Comparison of ENCODE assay signal across 8 cellular contexts in genomic region chr9:109110326-109111014, GRCh38. TPM values are rescaled to one million over a fixed set of nuclear protein-coding genes. Genes with fewer than 3 reads are reported as not detected.
DNase-seq lines count a peak whose midpoint lies in the region; ATAC-seq, FAIRE-seq and TF ChIP-seq lines count a peak whose summit lies in the region.

No MANE protein-coding gene starts in this region.

- peaks cover 21% of the 10 kb centered on the region for H3K36me3 Mint-ChIP-seq in stimulated activated effector memory CD8-positive, alpha-beta T cell treated with anti-CD3 and anti-CD28 coated beads, Interleukin-12 subunit alpha, Interleukin-12 subunit beta, amount 100 ng/mL, for 72 hours

- no peak for FAIRE-seq in small intestine (lab: Jason Lieb, UNC)

- no peaks in the 10 kb centered on the region for H3K9me3 Mint-ChIP-seq in stimulated activated effector memory CD8-positive, alpha-beta T cell treated with anti-CD3 and anti-CD28 coated beads, Interleukin-12 subunit alpha, Interleukin-12 subunit beta, amount 100 ng/mL, for 72 hours

- H3K9me3 ChIP-seq in SJSA1 (replicated peaks) (no peaks in the 10 kb centered on the region), small intestine (ENCODE audit: control insufficient read depth, low read depth) (no peaks in the 10 kb centered on the region)

- TF ChIP-seq CTCF in fibroblast of pulmonary artery (IDR thresholded peaks at IDR 0.05; ENCODE audit: low read length, missing control alignments) = no peak

- peak overlapping the region; percentile 23 for H3K4me3 Mint-ChIP-seq in stimulated activated effector memory CD8-positive, alpha-beta T cell treated with anti-CD3 and anti-CD28 coated beads, Interleukin-12 subunit alpha, Interleukin-12 subunit beta, amount 100 ng/mL, for 72 hours

- WGBS in small intestine, 3 donors = 39 to 54% (median 44%) methylated on average over 5 of the region's 5 CpGs

- H3K27me3 ChIP-seq in SJSA1 (replicated peaks) = no peaks in the 10 kb centered on the region
- H3K27me3 ChIP-seq in small intestine (ENCODE audit: control insufficient read depth in 2 of 2, insufficient read depth in 2 of 2, low read length in 2 of 2) = no peaks in the 10 kb centered on the region

- H3K4me1 Mint-ChIP-seq in stimulated activated effector memory CD8-positive, alpha-beta T cell treated with anti-CD3 and anti-CD28 coated beads, Interleukin-12 subunit alpha, Interleukin-12 subunit beta, amount 100 ng/mL, for 72 hours = peaks cover 50% of the 10 kb centered on the region

- peaks cover 7% of the 10 kb centered on the region for H3K36me3 ChIP-seq in SJSA1
- no peaks in the 10 kb centered on the region for H3K36me3 ChIP-seq in small intestine (ENCODE audit: control insufficient read depth in 2 of 2, insufficient read depth in 2 of 2, low read length in 2 of 2)

- H3K27ac ChIP-seq in SJSA1 (peak overlapping the region; percentile 96), small intestine (ENCODE audit: low read depth in 1 of 2, low read length in 1 of 2) (no peak overlapping the region)

- H3K4me1 ChIP-seq in SJSA1 (replicated peaks) (peaks cover 48% of the 10 kb centered on the region), small intestine (ENCODE audit: control insufficient read depth in 2 of 2, insufficient read depth in 1 of 2, low read depth in 1 of 2, low read length in 1 of 2) (peaks cover 0 to 13% of the 10 kb centered on the region in 2 donors)

- H3K4me3 ChIP-seq in SJSA1 (peak overlapping the region; percentile 16), fibroblast of pulmonary artery (replicated peaks; ENCODE audit: low read depth, low read length) (peak overlapping the region; percentile 31), small intestine (ENCODE audit: low read depth in 1 of 2, low read length in 2 of 2) (no peak overlapping the region)

- H3K27ac Mint-ChIP-seq in stimulated activated effector memory CD8-positive, alpha-beta T cell treated with anti-CD3 and anti-CD28 coated beads, Interleukin-12 subunit alpha, Interleukin-12 subunit beta, amount 100 ng/mL, for 72 hours = no peak overlapping the region

- ATAC-seq in GM18517 (IDR thresholded peaks at IDR 0.05; ENCODE audit: unreplicated experiment) = peak; percentile 82
- ATAC-seq in HG02642 (IDR thresholded peaks at IDR 0.05; ENCODE audit: poor library complexity, unreplicated experiment) = peak; percentile 73
- ATAC-seq in stimulated activated effector memory CD8-positive, alpha-beta T cell treated with anti-CD3 and anti-CD28 coated beads, Interleukin-12 subunit alpha, Interleukin-12 subunit beta, amount 100 ng/mL, for 72 hours = peak; percentile 93

- peak in 1 of 2 experiments; percentile 90 for DNase-seq in SJSA1 (ENCODE audit: low read depth in 1 of 2, low spot score in 2 of 2)
- peak; percentile 72 for DNase-seq in fibroblast of pulmonary artery (ENCODE audit: low read depth)
- no peak for DNase-seq in stimulated activated effector memory CD8-positive, alpha-beta T cell treated with anti-CD3 and anti-CD28 coated beads, Interleukin-12 subunit alpha, Interleukin-12 subunit beta, amount 100 ng/mL, for 72 hours (ENCODE audit: low spot score in 2 of 2)
- no peak for DNase-seq in DMS79 (lab: John Stamatoyannopoulos, UW)
- no peak for DNase-seq in stimulated activated CD4-positive, alpha-beta T cell treated with anti-CD3 and anti-CD28 coated beads, Interleukin-15, amount 100 ng/mL, for 24 hours
- DNase-seq in small intestine = no peak

RNA-seq across cellular contexts. Expression of gene TMEM245, which starts 9.3 kb away (rescaled TPM):
- total RNA-seq in SJSA1 (2014; rRNA removed; shearing (Covaris generic)) = 26.6 and 45.1 TPM in 2 replicates
- polyA plus RNA-seq in small intestine = 10 to 100 TPM in 1 of 3 donors, 1 to 10 TPM in 2; 4.3 to 12.9 (median 6.7) TPM

RNA-seq across cellular contexts. Expression of gene FRRS1L, which starts 56.6 kb away (rescaled TPM):
- total RNA-seq in SJSA1 (2014; rRNA removed; shearing (Covaris generic)) = not detected in 2 replicates
- under 1 TPM in 2 of 3 donors, not detected in 1; under 0.01 to 0.85 TPM for polyA plus RNA-seq in small intestine

Comparison
In these comparisons a context has a peak if more than half of its experiments do, and no peak if none do; other contexts are left out.
1. H3K4me3 ChIP-seq: peak in SJSA1 (single experiment) and fibroblast of pulmonary artery (single experiment); none in small intestine (0 of 2).
2. Peak in every context shown above with its lines, with median percentiles within 50 percentile points of each other: ATAC-seq.